Comparison of ENCODE assay signal across 9 cellular contexts in genomic region chrX:108537005-108537404, GRCh38.
DNase-seq lines count a peak whose midpoint lies in the region; ATAC-seq, FAIRE-seq and TF ChIP-seq lines count a peak whose summit lies in the region.
"Had no signal": no experiment of that assay in that cellular context is flagged by ENCODE, and none has a peak within 500 bp of the region (broad histone marks: within the 10 kb centered on the region; RNA-seq: fewer than 3 reads in every experiment).

No MANE protein-coding gene starts in this region.

- peak; percentile 72 for TF ChIP-seq CTCF in RWPE2 (IDR thresholded peaks at IDR 0.05; ENCODE audit: poor library complexity, severe bottlenecking)

- H3K9me3 ChIP-seq in RWPE2 (ENCODE audit: severe bottlenecking): no peaks in the 10 kb centered on the region
- H3K9me3 ChIP-seq: BLaER1 treated with 17β-estradiol and CSF1 and Interleukin-3, amounts not matched to agents 10 nM and 100 nM had no signal

- no peak overlapping the region for H3K4me3 ChIP-seq in RWPE2 (ENCODE audit: severe bottlenecking)
- H3K4me3 ChIP-seq: BLaER1 treated with 17β-estradiol and CSF1 and Interleukin-3, amounts not matched to agents 10 nM and 100 nM had no signal

- in situ Hi-C loops in KBM-7 (cut with MboI; ENCODE audit: low pct_unique_long_range_greater_than_20kb, low sequenced_read_pairs): no loop called here

- no peaks in the 10 kb centered on the region for H3K27me3 ChIP-seq in RWPE2 (ENCODE audit: insufficient read depth, poor library complexity, severe bottlenecking)

- H3K4me3 Mint-ChIP-seq in T-helper 2 cell treated with Interferon-gamma antibody and Interleukin-4, amounts not matched to agents 5 μg/mL and 100 μg/mL, for 36 hours: no peak overlapping the region

- DNase-seq in NCI-H2171 treated with DMSO at 0.1 percent for 48 hours (lab: John Stamatoyannopoulos, UW) (peak; percentile 35), NCI-H2171 (lab: John Stamatoyannopoulos, UW) (no peak), KBM-7 (peak; percentile 50), RWPE2 (ENCODE audit: low spot score) (no peak), frontal cortex (ENCODE audit: low spot score in 2 of 2) (no peak), stromal cell of bone marrow (ENCODE audit: low read depth) (peak; percentile 4)
- no peak for DNase-seq in T-helper 2 cell treated with Interferon-gamma antibody and Interleukin-4, amounts not matched to agents 5 μg/mL and 100 μg/mL, for 36 hours (ENCODE audit: low spot score)

- peaks cover 35% of the 10 kb centered on the region for H3K36me3 ChIP-seq in RWPE2 (ENCODE audit: low read depth)
- H3K36me3 ChIP-seq: BLaER1 treated with 17β-estradiol and CSF1 and Interleukin-3, amounts not matched to agents 10 nM and 100 nM had no signal

- no peaks in the 10 kb centered on the region for H3K36me3 Mint-ChIP-seq in T-helper 2 cell treated with Interferon-gamma antibody and Interleukin-4, amounts not matched to agents 5 μg/mL and 100 μg/mL, for 36 hours (ENCODE audit: low read depth)

- no peaks in the 10 kb centered on the region for H3K4me1 Mint-ChIP-seq in T-helper 2 cell treated with Interferon-gamma antibody and Interleukin-4, amounts not matched to agents 5 μg/mL and 100 μg/mL, for 36 hours (ENCODE audit: low read depth)

- peak; percentile 80 for FAIRE-seq in frontal cortex (lab: Jason Lieb, UNC)

- no peaks in the 10 kb centered on the region for H3K4me1 ChIP-seq in RWPE2 (ENCODE audit: insufficient read depth, poor library complexity, severe bottlenecking)
- H3K4me1 ChIP-seq: BLaER1 treated with 17β-estradiol and CSF1 and Interleukin-3, amounts not matched to agents 10 nM and 100 nM had no signal

- ATAC-seq in GM21786 (IDR thresholded peaks at IDR 0.05; ENCODE audit: unreplicated experiment): peak; percentile 85
- peak; percentile 59; the same call in 1 of the 3 replicates for ATAC-seq in RWPE2 (ENCODE audit: low read depth)

- no peaks in the 10 kb centered on the region for H3K9me3 Mint-ChIP-seq in T-helper 2 cell treated with Interferon-gamma antibody and Interleukin-4, amounts not matched to agents 5 μg/mL and 100 μg/mL, for 36 hours

- H3K27ac Mint-ChIP-seq in T-helper 2 cell treated with Interferon-gamma antibody and Interleukin-4, amounts not matched to agents 5 μg/mL and 100 μg/mL, for 36 hours: no peak overlapping the region

- no peaks in the 10 kb centered on the region for H3K27me3 Mint-ChIP-seq in T-helper 2 cell treated with Interferon-gamma antibody and Interleukin-4, amounts not matched to agents 5 μg/mL and 100 μg/mL, for 36 hours (ENCODE audit: low read depth)

- H3K27ac ChIP-seq in RWPE2 (ENCODE audit: poor library complexity, severe bottlenecking): no peak overlapping the region
- H3K27ac ChIP-seq: BLaER1 treated with 17β-estradiol and CSF1 and Interleukin-3, amounts not matched to agents 10 nM and 100 nM had no signal

Comparison
In these comparisons a context has a peak if more than half of its experiments do, and no peak if none do; other contexts are left out.
1. DNase-seq: peak in NCI-H2171 treated with DMSO at 0.1 percent for 48 hours (single experiment), KBM-7 (single experiment) and stromal cell of bone marrow (single experiment); none in NCI-H2171 (single experiment), RWPE2 (single experiment), frontal cortex (0 of 2) and T-helper 2 cell treated with Interferon-gamma antibody and Interleukin-4, amounts not matched to agents 5 μg/mL and 100 μg/mL, for 36 hours (single experiment).